In genomic region chr10:28481968-28482367, GRCh38 we compare ENCODE assay signal across 7 cellular contexts.
"Had no signal": no experiment of that assay in that cellular context is flagged by ENCODE, and none has a peak within 500 bp of the region (broad histone marks: within the 10 kb centered on the region; RNA-seq: fewer than 3 reads in every experiment).

No MANE protein-coding gene starts in this region.

- H3K9ac ChIP-seq: GM23248 had no signal

- H3K27ac ChIP-seq: GM23248 had no signal

- H2AFZ ChIP-seq: GM23248 had no signal

- H3K4me3 ChIP-seq: GM23248 had no signal

- FAIRE-seq: H54, HTR-8/SVneo had no signal

- DNase-seq: GM23248, GOT3, H9, HCEC 1CT, KG1 had no signal
